ENCODE assay signal across 15 cellular contexts in the genomic region with DNA sequence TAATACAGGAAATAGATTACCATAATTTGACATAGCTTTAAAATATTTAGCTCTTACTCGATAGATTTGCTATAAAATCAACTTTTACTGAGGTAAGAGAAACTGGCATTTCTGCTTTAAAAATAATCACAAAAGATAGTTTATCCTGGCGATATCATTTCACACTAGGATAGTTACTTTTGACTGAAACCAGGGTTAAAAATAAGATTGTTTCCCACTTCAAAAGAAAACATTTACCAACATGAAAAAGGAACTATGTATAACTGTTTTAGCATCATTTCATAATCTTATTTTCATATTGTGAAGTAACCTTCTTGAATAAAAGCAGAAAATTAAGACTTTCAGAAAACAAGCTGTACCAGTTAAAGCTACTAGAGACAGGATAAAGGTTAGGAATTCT. TPM values are rescaled to one million over a fixed set of nuclear protein-coding genes. Genes with fewer than 3 reads are reported as not detected.
DNase-seq lines count a peak whose midpoint lies in the region; ATAC-seq, FAIRE-seq and TF ChIP-seq lines count a peak whose summit lies in the region.
"Had no signal": no experiment of that assay in that cellular context is flagged by ENCODE, and none has a peak within 500 bp of the region (broad histone marks: within the 10 kb centered on the region; RNA-seq: fewer than 3 reads in every experiment).

No MANE protein-coding gene starts in this region.

- H4K20me1 ChIP-seq in OCI-LY3 (ENCODE audit: insufficient read depth, low read length) = 0 out of 2 replicates have a peak, but pooled peaks cover 3% of the 10 kb centered on the region

- peak overlapping the region; percentile 12; the same call in 1 of the 2 replicates for H3K27ac ChIP-seq in OCI-LY3 (ENCODE audit: low read length)
- H3K27ac ChIP-seq in kidney (ENCODE audit: low read depth in 2 of 2, low read length in 2 of 2) = no peak overlapping the region
- peak overlapping the region; percentile 25 to 38 for H3K27ac ChIP-seq in thoracic aorta
- no peak overlapping the region for H3K27ac ChIP-seq in testis
- H3K27ac ChIP-seq: SJCRH30 had no signal

- H3K4me1 ChIP-seq in OCI-LY3 (ENCODE audit: low read length) = peaks cover 15% of the 10 kb centered on the region
- peaks cover 6 to 12% of the 10 kb centered on the region in 2 donors for H3K4me1 ChIP-seq in kidney (ENCODE audit: control insufficient read depth in 1 of 2, insufficient read depth in 1 of 2, low read depth in 1 of 2, low read length in 2 of 2)
- peaks cover 15 to 35% of the 10 kb centered on the region in 2 donors for H3K4me1 ChIP-seq in thoracic aorta (ENCODE audit: control insufficient read depth in 1 of 2, low read depth in 2 of 2)
- peaks cover 7% of the 10 kb centered on the region for H3K4me1 ChIP-seq in testis
- H3K4me1 ChIP-seq: HAP-1, SJCRH30 had no signal

- peaks cover 17% of the 10 kb centered on the region for H3K36me3 Mint-ChIP-seq in activated naive CD4-positive, alpha-beta T cell treated with anti-CD3 and anti-CD28 coated beads for 36 hours (ENCODE audit: low read depth)

- H3K36me3 ChIP-seq in OCI-LY3 (replicated peaks; ENCODE audit: low read depth, low read length) = peaks cover 92% of the 10 kb centered on the region
- peaks cover 31 to 60% of the 10 kb centered on the region in 2 donors for H3K36me3 ChIP-seq in kidney (ENCODE audit: control insufficient read depth in 1 of 2, insufficient read depth in 2 of 2, low read length in 2 of 2)
- H3K36me3 ChIP-seq in thoracic aorta = peaks cover 32% of the 10 kb centered on the region
- no peaks in the 10 kb centered on the region for H3K36me3 ChIP-seq in testis (ENCODE audit: low read depth, missing control alignments)

- intact Hi-C loops in activated naive CD4-positive, alpha-beta T cell treated with anti-CD3 and anti-CD28 coated beads for 36 hours (cut with micrococcal nuclease) = loop anchor here (2.0 kb wide), 1 partner anchor 15 kb away; a partner anchor contains a TSS
- intact Hi-C loops in kidney (cut with DNase I) (no loop called here), testis (cut with DNase I; ENCODE audit: low total_unique reads) (no loop called here)

- no peak overlapping the region for H3K4me3 ChIP-seq in OCI-LY3 (ENCODE audit: low read length)
- no peak overlapping the region for H3K4me3 ChIP-seq in kidney (ENCODE audit: low read length in 2 of 2)
- no peak overlapping the region for H3K4me3 ChIP-seq in thoracic aorta
- no peak overlapping the region for H3K4me3 ChIP-seq in testis
- H3K4me3 ChIP-seq: HAP-1, SJCRH30 had no signal

- no peak overlapping the region for H3K4me3 Mint-ChIP-seq in activated naive CD4-positive, alpha-beta T cell treated with anti-CD3 and anti-CD28 coated beads for 36 hours

- no peak for TF ChIP-seq POLR2A in testis (IDR thresholded peaks at IDR 0.05)

- CTCF ChIA-PET in activated naive CD4-positive, alpha-beta T cell treated with anti-CD3 and anti-CD28 coated beads for 36 hours (lab: Charles Lee) = interaction anchor here (1.0 to 3.5 kb wide), 6 partner anchors 10 to 50 kb away, joined by 3 to 20 read pairs (median 4); a partner anchor contains a TSS

- ATAC-seq in thoracic aorta (ENCODE audit: insufficient number of reproducible peaks, low FRiP score, low read depth) (no peak), HG02870 (IDR thresholded peaks at IDR 0.05; ENCODE audit: unreplicated experiment) (no peak)
- ATAC-seq in stimulated activated naive CD8-positive, alpha-beta T cell treated with anti-CD3 and anti-CD28 coated beads, Interleukin-15, Interleukin-2, amounts not matched to agents 100 U/mL and 50 U/mL, for 24 hours = no peak

- FAIRE-seq in kidney (lab: Jason Lieb, UNC) = peak; percentile 59
- FAIRE-seq: A204.1 had no signal

- peaks cover 14% of the 10 kb centered on the region for H3K79me2 ChIP-seq in OCI-LY3 (ENCODE audit: low read length)

- H3K27ac Mint-ChIP-seq in activated naive CD4-positive, alpha-beta T cell treated with anti-CD3 and anti-CD28 coated beads for 36 hours = peak overlapping the region; percentile 52

- no peaks in the 10 kb centered on the region for H3K9me3 ChIP-seq in OCI-LY3 (ENCODE audit: insufficient read depth, low read length)
- no peaks in the 10 kb centered on the region for H3K9me3 ChIP-seq in kidney (ENCODE audit: control insufficient read depth in 1 of 2, low read length in 2 of 2)
- H3K9me3 ChIP-seq in thoracic aorta = no peaks in the 10 kb centered on the region
- H3K9me3 ChIP-seq in testis = no peaks in the 10 kb centered on the region
- H3K9me3 ChIP-seq: HAP-1, SJCRH30 had no signal

- DNase-seq in activated naive CD4-positive, alpha-beta T cell treated with anti-CD3 and anti-CD28 coated beads for 36 hours = no peak
- DNase-seq in activated naive CD4-positive, alpha-beta T cell (lab: John Stamatoyannopoulos, UW) = no peak
- DNase-seq in kidney = no peak
- no peak for DNase-seq in thoracic aorta (ENCODE audit: low spot score)
- DNase-seq in testis = no peak
- no peak for DNase-seq in stimulated activated naive CD8-positive, alpha-beta T cell treated with anti-CD3 and anti-CD28 coated beads, Interleukin-15, Interleukin-2, amounts not matched to agents 100 U/mL and 50 U/mL, for 24 hours
- DNase-seq: MV-4-11, NCI-H1417 treated with DMSO at 0.1 percent for 48 hours, NCI-H2029 treated with DMSO at 0.1 percent for 48 hours, NCI-H510A, SJCRH30 had no signal

- H3K4me1 Mint-ChIP-seq in activated naive CD4-positive, alpha-beta T cell treated with anti-CD3 and anti-CD28 coated beads for 36 hours (ENCODE audit: low read depth) = peaks cover 24% of the 10 kb centered on the region

- H3K9me3 Mint-ChIP-seq in activated naive CD4-positive, alpha-beta T cell treated with anti-CD3 and anti-CD28 coated beads for 36 hours = no peaks in the 10 kb centered on the region

- TF ChIP-seq CTCF in OCI-LY3 (IDR thresholded peaks at IDR 0.05; ENCODE audit: low read depth, low read length) (no peak), kidney (IDR thresholded peaks at IDR 0.05; ENCODE audit: borderline replicate concordance, extremely low read depth, insufficient read depth) (no peak), thoracic aorta (IDR thresholded peaks at IDR 0.05) (no peak), testis (IDR thresholded peaks at IDR 0.05) (no peak)

- H3K27me3 ChIP-seq in OCI-LY3 (ENCODE audit: low read depth, low read length) (no peaks in the 10 kb centered on the region), thoracic aorta (replicated peaks; ENCODE audit: insufficient read depth) (no peaks in the 10 kb centered on the region), testis (no peaks in the 10 kb centered on the region)
- H3K27me3 ChIP-seq: SJCRH30 had no signal

- no peaks in the 10 kb centered on the region for H3K27me3 Mint-ChIP-seq in activated naive CD4-positive, alpha-beta T cell treated with anti-CD3 and anti-CD28 coated beads for 36 hours (ENCODE audit: low read depth)

- H3K9ac ChIP-seq in OCI-LY3 (ENCODE audit: low read length) (no peak overlapping the region), kidney (ENCODE audit: low read length in 2 of 2) (no peak overlapping the region)

- no peak overlapping the region for H2AFZ ChIP-seq in OCI-LY3 (ENCODE audit: low read depth, low read length)

- 64 to 71% methylated on average over 2 of the region's 2 CpGs for WGBS in testis, 2 donors

- H3K4me2 ChIP-seq in OCI-LY3 (ENCODE audit: low read length) = no peak overlapping the region; the same call in 1 of the 2 replicates

RNA-seq across cellular contexts. Expression of a gene that starts 15.3 kb away (rescaled TPM):
- 100 to 1,000 TPM; 101 to 103 TPM for total RNA-seq in activated naive CD4-positive, alpha-beta T cell treated with anti-CD3 and anti-CD28 coated beads for 36 hours
- total RNA-seq in kidney (62.7 TPM), thoracic aorta (10 to 100 TPM; 54.4 to 70.3 TPM), testis (100 to 1,000 TPM; 105 to 128 TPM)
- polyA plus RNA-seq in kidney (ENCODE audit: insufficient read depth, low read depth, low replicate concordance) (78.0 TPM), testis (ENCODE audit: insufficient read depth, low read depth, low replicate concordance) (249 TPM)

Comparison
In these comparisons a context has a peak if more than half of its experiments do, and no peak if none do; other contexts are left out.
1. H3K27ac ChIP-seq: peak in OCI-LY3 (single experiment) and thoracic aorta (2 of 2); none in kidney (0 of 2) and testis (0 of 2).